1 cellular context compared by ENCODE assay signal in the genomic region with DNA sequence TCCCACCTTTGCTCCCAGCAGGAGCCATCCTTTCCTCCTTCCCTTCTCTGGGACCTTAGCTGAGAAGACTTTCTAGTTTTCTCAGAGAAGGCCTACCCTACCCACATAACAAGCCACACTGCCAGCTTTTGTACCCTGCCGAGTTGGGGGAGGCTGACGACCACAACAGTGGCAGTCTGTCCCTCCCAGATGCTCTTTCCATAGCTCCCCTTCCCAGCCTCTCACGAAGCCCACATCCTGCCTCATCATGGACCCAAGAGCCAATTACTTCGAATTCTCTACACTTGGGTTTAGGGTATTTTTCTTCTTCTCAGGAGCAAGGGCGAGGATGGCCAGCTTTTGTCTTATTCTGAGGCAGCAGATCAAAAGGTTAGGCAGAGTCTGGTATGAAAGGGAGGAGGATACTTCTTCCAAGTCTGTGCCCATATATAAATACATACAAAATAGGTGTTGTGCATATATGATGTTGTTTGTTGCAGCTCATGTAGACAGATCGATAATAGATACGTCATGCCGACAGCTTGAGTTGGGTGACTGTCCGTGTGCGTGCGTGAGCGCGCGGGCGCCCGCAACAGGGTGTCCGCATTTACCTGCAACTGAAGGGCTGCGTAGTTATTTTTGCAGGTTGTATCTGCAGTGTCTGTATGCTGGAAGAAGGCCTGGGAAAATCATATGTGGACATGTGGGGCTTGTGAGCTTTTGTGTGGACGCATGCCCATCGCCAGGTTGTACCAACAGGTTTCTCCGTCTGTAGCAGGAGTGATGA.
A peak's percentile ranks its signal among the peaks of the same experiment; 100 is the strongest.
TF ChIP-seq lines count a peak whose summit lies in the region.

No MANE protein-coding gene starts in this region.

TF ChIP-seq in H1, 55 proteins besides CTCF, POLR2A, EP300 and RAD21:
- TF ChIP-seq CBX8 (IDR thresholded peaks at IDR 0.05; ENCODE audit: borderline replicate concordance, low read depth, low read length) (0 out of 2 replicates have a peak, but pooled peaks have one; percentile 45), EZH2 (IDR thresholded peaks at IDR 0.05; ENCODE audit: low read depth, low read length, severe bottlenecking) (peak; percentile 56), TEAD4 (IDR thresholded peaks at IDR 0.05; ENCODE audit: low read depth, low read length) (no peak), TAF7 (optimal IDR thresholded peaks at IDR 0.05; ENCODE audit: borderline replicate concordance, low read depth, low read length) (no peak), RNF2 (IDR thresholded peaks at IDR 0.05; ENCODE audit: borderline replicate concordance, low read depth, low read length, missing control alignments, poor library complexity, severe bottlenecking) (peak; percentile 42), SUZ12 (IDR thresholded peaks at IDR 0.05; ENCODE audit: low read length) (peak; percentile 59)
